In genomic region chr16:81602377-81602776, GRCh38 we compare ENCODE assay signal across 14 cellular contexts.
A peak's percentile ranks its signal among the peaks of the same experiment; 100 is the strongest.
DNase-seq lines count a peak whose midpoint lies in the region; ATAC-seq and TF ChIP-seq lines count a peak whose summit lies in the region.
"Had no signal": no experiment of that assay in that cellular context is flagged by ENCODE, and none has a peak within 500 bp of the region (broad histone marks: within the 10 kb centered on the region; RNA-seq: fewer than 3 reads in every experiment).

No MANE protein-coding gene starts in this region.

- 82 to 83% methylated on average over 6 to 11 of the region's 11 CpGs for WGBS in gastroesophageal sphincter (ENCODE audit: low coverage in 1 of 2), 2 donors

- H3K27me3 ChIP-seq in RWPE2 (ENCODE audit: insufficient read depth, poor library complexity, severe bottlenecking): no peaks in the 10 kb centered on the region
- no peaks in the 10 kb centered on the region for H3K27me3 ChIP-seq in foreskin keratinocyte
- no peaks in the 10 kb centered on the region for H3K27me3 ChIP-seq in gastroesophageal sphincter

- no peaks in the 10 kb centered on the region for H3K36me3 Mint-ChIP-seq in osteocyte (ENCODE audit: unreplicated experiment)

- TF ChIP-seq POLR2A in gastroesophageal sphincter (IDR thresholded peaks at IDR 0.05): no peak

- H3K9me3 Mint-ChIP-seq in osteocyte (ENCODE audit: unreplicated experiment): no peaks in the 10 kb centered on the region
- H3K9me3 Mint-ChIP-seq: H9 had no signal

- peaks cover 59% of the 10 kb centered on the region for H3K4me1 ChIP-seq in RWPE2 (ENCODE audit: insufficient read depth, poor library complexity, severe bottlenecking)
- H3K4me1 ChIP-seq in foreskin keratinocyte: peaks cover 33% of the 10 kb centered on the region
- H3K4me1 ChIP-seq in gastroesophageal sphincter: peaks cover 0 to 27% (median 9%) of the 10 kb centered on the region in 3 donors

- no peak overlapping the region for H3K4me3 Mint-ChIP-seq in osteocyte (ENCODE audit: unreplicated experiment)
- H3K4me3 Mint-ChIP-seq: H9 had no signal

- H3K27me3 Mint-ChIP-seq in osteocyte (ENCODE audit: unreplicated experiment): no peaks in the 10 kb centered on the region

- H3K27ac Mint-ChIP-seq in osteocyte (ENCODE audit: unreplicated experiment): peak overlapping the region; percentile 10

- H3K4me1 Mint-ChIP-seq in osteocyte (ENCODE audit: unreplicated experiment): peaks cover 60% of the 10 kb centered on the region

- ATAC-seq in RWPE2 (ENCODE audit: low read depth): no peak
- no peak for ATAC-seq in foreskin keratinocyte
- no peak for ATAC-seq in HG03139 (IDR thresholded peaks at IDR 0.05; ENCODE audit: unreplicated experiment)
- no peak for ATAC-seq in gastroesophageal sphincter

- DNase-seq in RWPE2 (ENCODE audit: low spot score) (no peak), foreskin keratinocyte (no peak), osteocyte (ENCODE audit: extremely low spot score, unreplicated experiment) (no peak), caudate nucleus (lab: John Stamatoyannopoulos, UW) (no peak), NCI-H146 treated with DMSO at 0.1 percent for 48 hours (lab: John Stamatoyannopoulos, UW; ENCODE audit: unreplicated experiment) (no peak)
- DNase-seq: Calu3, DMS79, H9, NCI-H1436 treated with DMSO at 0.1 percent for 48 hours, Right ventricle myocardium superior had no signal

- peaks cover 17% of the 10 kb centered on the region for H3K36me3 ChIP-seq in RWPE2 (ENCODE audit: low read depth)
- peaks cover 0 to 4% of the 10 kb centered on the region in 2 donors for H3K36me3 ChIP-seq in gastroesophageal sphincter

- TF ChIP-seq CTCF in C4-2B (conservative IDR thresholded peaks at IDR 0.05) (no peak), RWPE2 (IDR thresholded peaks at IDR 0.05; ENCODE audit: poor library complexity, severe bottlenecking) (no peak), foreskin keratinocyte (conservative IDR thresholded peaks at IDR 0.05) (no peak), osteocyte (IDR thresholded peaks at IDR 0.05) (no peak), gastroesophageal sphincter (IDR thresholded peaks at IDR 0.05) (no peak)

- H3K9me3 ChIP-seq in RWPE2 (ENCODE audit: severe bottlenecking) (no peaks in the 10 kb centered on the region), gastroesophageal sphincter (no peaks in the 10 kb centered on the region)

- H3K4me3 ChIP-seq in RWPE2 (ENCODE audit: severe bottlenecking) (no peak overlapping the region), gastroesophageal sphincter (no peak overlapping the region)
- H3K4me3 ChIP-seq: PC-9 had no signal

- no peak for TF ChIP-seq EP300 in gastroesophageal sphincter (IDR thresholded peaks at IDR 0.05)

- H3K27ac ChIP-seq in C4-2B (peak overlapping the region; percentile 99), RWPE2 (ENCODE audit: poor library complexity, severe bottlenecking) (peak overlapping the region; percentile 77), foreskin keratinocyte (peak overlapping the region; percentile 93), gastroesophageal sphincter (peak overlapping the region in 1 of 4 donors; percentile 9), caudate nucleus (ENCODE audit: low read depth, low read length) (no peak overlapping the region)
- H3K27ac ChIP-seq: PC-9 had no signal
